ENCODE assay signal across 8 cellular contexts in the genomic region with DNA sequence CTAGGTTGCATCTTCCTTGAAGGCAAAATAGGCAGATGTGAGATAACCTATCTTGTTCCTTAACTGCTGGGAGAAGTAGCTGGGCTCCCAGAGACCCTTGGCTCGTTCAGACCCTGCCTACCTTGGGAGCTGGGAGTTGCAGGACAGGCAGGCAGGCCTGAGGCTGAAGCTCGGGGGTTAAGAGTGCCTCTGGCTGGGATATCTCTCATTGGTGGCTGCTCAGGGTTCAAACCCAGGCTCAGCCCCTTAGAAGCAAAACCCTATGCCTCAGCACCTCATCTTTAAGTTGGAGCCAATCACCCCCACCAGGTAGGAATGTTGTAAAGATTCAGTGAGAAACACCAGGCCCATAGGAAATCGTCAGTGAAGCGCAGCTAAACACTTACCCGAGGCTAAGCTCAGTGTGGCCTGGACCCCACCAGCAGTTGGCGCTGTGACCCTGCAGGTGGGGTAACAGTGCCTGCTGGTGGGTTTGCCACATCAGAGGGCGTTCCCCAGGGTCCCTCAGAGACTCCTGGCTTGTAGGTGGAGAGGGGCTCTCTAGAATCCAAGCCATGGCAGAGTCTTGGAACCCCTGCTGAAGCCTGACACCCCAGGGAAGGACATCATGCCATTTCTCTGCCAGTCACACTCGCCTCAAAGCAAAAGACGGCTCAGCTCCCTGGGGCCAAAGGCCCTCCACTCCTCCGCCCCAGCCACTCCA. TPM values are rescaled to one million over a fixed set of nuclear protein-coding genes. Genes with fewer than 3 reads are reported as not detected.
DNase-seq lines count a peak whose midpoint lies in the region; ATAC-seq, FAIRE-seq and TF ChIP-seq lines count a peak whose summit lies in the region.

No MANE protein-coding gene starts in this region.

- ATAC-seq in HG03521 (IDR thresholded peaks at IDR 0.05; ENCODE audit: unreplicated experiment) (peak; percentile 77), RWPE2 (ENCODE audit: low read depth) (peak; percentile 89)

- no peaks in the 10 kb centered on the region for H3K27me3 Mint-ChIP-seq in activated naive CD4-positive, alpha-beta T cell treated with anti-CD3 and anti-CD28 coated beads for 36 hours (ENCODE audit: low read depth)

- H3K27ac Mint-ChIP-seq in activated naive CD4-positive, alpha-beta T cell treated with anti-CD3 and anti-CD28 coated beads for 36 hours = no peak overlapping the region

- no peak for TF ChIP-seq POLR2A in uterus (IDR thresholded peaks at IDR 0.05)

- no peaks in the 10 kb centered on the region for H3K4me1 Mint-ChIP-seq in activated naive CD4-positive, alpha-beta T cell treated with anti-CD3 and anti-CD28 coated beads for 36 hours (ENCODE audit: low read depth)

- H3K4me1 ChIP-seq in RWPE2 (ENCODE audit: insufficient read depth, poor library complexity, severe bottlenecking) (no peaks in the 10 kb centered on the region), uterus (no peaks in the 10 kb centered on the region)

- TF ChIP-seq CTCF in AG10803 (conservative IDR thresholded peaks at IDR 0.05; ENCODE audit: low read length) (peak; percentile 88), RWPE2 (IDR thresholded peaks at IDR 0.05; ENCODE audit: poor library complexity, severe bottlenecking) (peak; percentile 90), uterus (IDR thresholded peaks at IDR 0.05) (peak; percentile 71 to 78 (median 74))

- peak; percentile 85 for FAIRE-seq in GM18507 (lab: Jason Lieb, UNC)

- no peaks in the 10 kb centered on the region for H3K36me3 ChIP-seq in RWPE2 (ENCODE audit: low read depth)
- H3K36me3 ChIP-seq in uterus = no peaks in the 10 kb centered on the region

- intact Hi-C loops in activated naive CD4-positive, alpha-beta T cell treated with anti-CD3 and anti-CD28 coated beads for 36 hours (cut with micrococcal nuclease) = loop anchor here (1.0 to 10.0 kb wide), 7 partner anchors 49 to 643 kb away; partner anchors contain the start of genes SAP130 and WDR33
- intact Hi-C loops in head of caudate nucleus (cut with DNase I) (loop anchor here (10.0 kb wide), 1 partner anchor 103 kb away; no protein-coding TSS in a partner anchor), posterior vena cava (cut with DNase I) (no loop called here), uterus (cut with DNase I; ENCODE audit: low total_unique reads) (no loop called here)

- H3K9me3 ChIP-seq in RWPE2 (ENCODE audit: severe bottlenecking) (no peaks in the 10 kb centered on the region), uterus (no peaks in the 10 kb centered on the region)

- H3K27me3 ChIP-seq in RWPE2 (ENCODE audit: insufficient read depth, poor library complexity, severe bottlenecking) (no peaks in the 10 kb centered on the region), uterus (no peaks in the 10 kb centered on the region)

- no peaks in the 10 kb centered on the region for H3K36me3 Mint-ChIP-seq in activated naive CD4-positive, alpha-beta T cell treated with anti-CD3 and anti-CD28 coated beads for 36 hours (ENCODE audit: low read depth)

- H3K27ac ChIP-seq in RWPE2 (ENCODE audit: poor library complexity, severe bottlenecking) (no peak overlapping the region), uterus (no peak overlapping the region)

- H3K4me3 ChIP-seq in AG10803 (ENCODE audit: low read length) = no peak overlapping the region
- H3K4me3 ChIP-seq in RWPE2 (ENCODE audit: severe bottlenecking) = no peak overlapping the region
- H3K4me3 ChIP-seq in uterus = no peak overlapping the region

- H3K4me3 Mint-ChIP-seq in activated naive CD4-positive, alpha-beta T cell treated with anti-CD3 and anti-CD28 coated beads for 36 hours = no peak overlapping the region

- CTCF ChIA-PET in activated naive CD4-positive, alpha-beta T cell treated with anti-CD3 and anti-CD28 coated beads for 36 hours (lab: Charles Lee) = interaction anchor here (0.6 to 6.9 kb wide), 35 partner anchors 8 to 397 kb away, joined by 3 to 145 read pairs (median 5); partner anchors contain the start of genes GPR17, LIMS2 and WDR33

- H3K9me3 Mint-ChIP-seq in activated naive CD4-positive, alpha-beta T cell treated with anti-CD3 and anti-CD28 coated beads for 36 hours = peaks cover 1% of the 10 kb centered on the region

- DNase-seq in AG10803 (ENCODE audit: low read depth) = peak; percentile 58
- DNase-seq in GM18507 (ENCODE audit: extremely low spot score, insufficient read length, low read depth) = peak; percentile 70
- no peak for DNase-seq in RWPE2 (ENCODE audit: low spot score)
- peak; percentile 78 for DNase-seq in activated naive CD4-positive, alpha-beta T cell treated with anti-CD3 and anti-CD28 coated beads for 36 hours
- peak in 41 of 42 donors; percentile 50 to 88 (median 69) for DNase-seq in head of caudate nucleus
- peak; percentile 82 for DNase-seq in posterior vena cava (ENCODE audit: low spot score)
- DNase-seq in uterus = peak in 1 of 2 donors; percentile 36

RNA-seq across cellular contexts. Expression of gene GPR17, which starts 54.6 kb away (rescaled TPM):
- not detected for total RNA-seq in activated naive CD4-positive, alpha-beta T cell treated with anti-CD3 and anti-CD28 coated beads for 36 hours
- total RNA-seq in posterior vena cava = under 1 TPM in 1 of 2 donors, not detected in 1; 0.10 TPM
- total RNA-seq in uterus = under 1 TPM in 1 of 4 donors, not detected in 3; 0.41 TPM

RNA-seq across cellular contexts. Expression of gene MYO7B, which starts 55.9 kb away (rescaled TPM):
- total RNA-seq in activated naive CD4-positive, alpha-beta T cell treated with anti-CD3 and anti-CD28 coated beads for 36 hours = under 1 TPM; 0.37 to 0.41 TPM
- total RNA-seq in posterior vena cava = under 1 TPM; 0.67 to 0.79 TPM
- under 1 TPM; 0.21 to 0.48 (median 0.28) TPM for total RNA-seq in uterus

Comparison
In these comparisons a context has a peak if more than half of its experiments do, and no peak if none do; other contexts are left out.
1. intact Hi-C loops: an anchor here in activated naive CD4-positive, alpha-beta T cell treated with anti-CD3 and anti-CD28 coated beads for 36 hours (1.0 to 10.0 kb wide) and head of caudate nucleus (10.0 kb wide); none called in posterior vena cava and uterus.